2 cellular contexts compared by ENCODE assay signal in the genomic region with DNA sequence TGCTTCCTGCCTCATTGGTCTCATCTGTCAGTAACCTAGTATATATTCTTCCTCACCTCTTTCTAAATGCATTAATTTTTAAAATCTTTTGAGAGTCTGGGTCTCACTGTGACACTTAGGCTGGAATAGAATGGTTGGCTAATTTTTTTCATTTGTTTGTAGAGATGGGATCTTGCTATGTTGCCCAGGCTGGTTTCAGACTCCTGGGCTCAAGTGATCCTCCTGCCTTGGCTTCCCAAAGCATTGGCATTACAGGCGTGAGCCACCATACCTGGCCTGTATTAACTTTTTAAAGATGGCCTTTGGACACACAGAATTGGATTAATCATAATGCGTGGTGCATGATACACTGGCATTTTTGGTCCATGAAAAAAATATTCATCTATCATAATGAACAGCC.
TF ChIP-seq lines count a peak whose summit lies in the region.

No MANE protein-coding gene starts in this region.

TF ChIP-seq in WTC11, 78 proteins besides CTCF, POLR2A, EP300 and RAD21:
- TF ChIP-seq ZNF121 (CRISPR knock-in tag; IDR thresholded peaks at IDR 0.05), result peak; percentile 39; the same call in 1 of the 2 replicates
- TF ChIP-seq, protein P1, sequence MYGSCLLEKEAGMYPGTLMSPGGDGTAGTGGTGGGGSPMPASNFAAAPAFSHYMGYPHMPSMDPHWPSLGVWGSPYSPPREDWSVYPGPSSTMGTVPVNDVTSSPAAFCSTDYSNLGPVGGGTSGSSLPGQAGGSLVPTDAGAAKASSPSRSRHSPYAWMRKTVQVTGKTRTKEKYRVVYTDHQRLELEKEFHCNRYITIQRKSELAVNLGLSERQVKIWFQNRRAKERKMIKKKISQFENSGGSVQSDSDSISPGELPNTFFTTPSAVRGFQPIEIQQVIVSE (CRISPR knock-in tag; IDR thresholded peaks at IDR 0.05; ENCODE audit: borderline replicate concordance), result no peak

TF ChIP-seq in HepG2, 621 proteins besides CTCF, POLR2A, EP300 and RAD21:
- TF ChIP-seq ZNF839 (CRISPR knock-in tag; IDR thresholded peaks at IDR 0.05; ENCODE audit: borderline replicate concordance) (no peak), HINFP (CRISPR knock-in tag; IDR thresholded peaks at IDR 0.05; ENCODE audit: low read depth) (no peak), ZNF441 (CRISPR knock-in tag; IDR thresholded peaks at IDR 0.05; ENCODE audit: borderline replicate concordance) (no peak), ZNF121 (CRISPR knock-in tag; IDR thresholded peaks at IDR 0.05) (peak; percentile 83), MYNN (CRISPR knock-in tag; IDR thresholded peaks at IDR 0.05; ENCODE audit: low read depth) (no peak), RFX3 (CRISPR knock-in tag; IDR thresholded peaks at IDR 0.05) (no peak), MBNL3 (CRISPR knock-in tag; conservative IDR thresholded peaks at IDR 0.05) (no peak)
